ENCODE assay signal across 8 cellular contexts in genomic region chr12:57936513-57936883, GRCh38. TPM values are rescaled to one million over a fixed set of nuclear protein-coding genes. Genes with fewer than 3 reads are reported as not detected.
DNase-seq lines count a peak whose midpoint lies in the region; ATAC-seq lines count a peak whose summit lies in the region.

No MANE protein-coding gene starts in this region.

- peaks cover 4% of the 10 kb centered on the region for H3K9me3 Mint-ChIP-seq in T-helper 2 cell treated with Interferon-gamma antibody and Interleukin-4, amounts not matched to agents 5 μg/mL and 100 μg/mL, for 36 hours
- no peaks in the 10 kb centered on the region for H3K9me3 Mint-ChIP-seq in activated CD4-positive, alpha-beta memory T cell treated with anti-CD3 and anti-CD28 coated beads, Interleukin-2, amount 10 ng/mL, durations not matched to agents 7 days and 5 days
- no peaks in the 10 kb centered on the region for H3K9me3 Mint-ChIP-seq in stimulated activated naive CD8-positive, alpha-beta T cell treated with anti-CD3 and anti-CD28 coated beads, Interleukin-15, amount 100 ng/mL, for 72 hours

- H3K4me3 ChIP-seq in iPS-20b (ENCODE audit: low read length) = peak overlapping the region; percentile 76

- peaks cover 4% of the 10 kb centered on the region; the same call in 1 of the 2 replicates for H3K4me1 ChIP-seq in iPS-20b (ENCODE audit: insufficient read depth, low read length)

- no peak overlapping the region for H3K27ac ChIP-seq in iPS-20b (ENCODE audit: low read length)

- POLR2A ChIA-PET in activated CD4-positive, alpha-beta memory T cell treated with anti-CD3 and anti-CD28 coated beads, Interleukin-2, amount 10 ng/mL, durations not matched to agents 7 days and 5 days (lab: Charles Lee) = interaction anchor here (0.8 to 1.6 kb wide), 4 partner anchors 38 to 164 kb away, joined by 3 to 6 read pairs (median 4); partner anchors contain the start of genes EEF1AKMT3, METTL1 and TSFM

- H3K4me1 Mint-ChIP-seq in T-helper 2 cell treated with Interferon-gamma antibody and Interleukin-4, amounts not matched to agents 5 μg/mL and 100 μg/mL, for 36 hours (ENCODE audit: low read depth) = peaks cover 40% of the 10 kb centered on the region
- H3K4me1 Mint-ChIP-seq in activated CD4-positive, alpha-beta memory T cell treated with anti-CD3 and anti-CD28 coated beads, Interleukin-2, amount 10 ng/mL, durations not matched to agents 7 days and 5 days = peaks cover 45% of the 10 kb centered on the region
- peaks cover 45% of the 10 kb centered on the region for H3K4me1 Mint-ChIP-seq in stimulated activated naive CD8-positive, alpha-beta T cell treated with anti-CD3 and anti-CD28 coated beads, Interleukin-15, amount 100 ng/mL, for 72 hours

- no peaks in the 10 kb centered on the region for H3K9me3 ChIP-seq in iPS-20b (ENCODE audit: insufficient read depth, low read depth, low read length)

- no peak for DNase-seq in T-helper 2 cell treated with Interferon-gamma antibody and Interleukin-4, amounts not matched to agents 5 μg/mL and 100 μg/mL, for 36 hours (ENCODE audit: low spot score)
- DNase-seq in T-helper 2 cell = no peak
- no peak for DNase-seq in activated CD4-positive, alpha-beta memory T cell treated with anti-CD3 and anti-CD28 coated beads, Interleukin-2, amount 10 ng/mL, durations not matched to agents 7 days and 5 days
- no peak for DNase-seq in stimulated activated naive CD8-positive, alpha-beta T cell treated with anti-CD3 and anti-CD28 coated beads, Interleukin-15, amount 100 ng/mL, for 72 hours

- ATAC-seq in stimulated activated naive CD8-positive, alpha-beta T cell treated with anti-CD3 and anti-CD28 coated beads, Interleukin-15, amount 100 ng/mL, for 72 hours = no peak
- ATAC-seq in GM19467 (IDR thresholded peaks at IDR 0.05; ENCODE audit: unreplicated experiment) (no peak), GM21515 (IDR thresholded peaks at IDR 0.05; ENCODE audit: unreplicated experiment) (no peak), HG02571 (IDR thresholded peaks at IDR 0.05; ENCODE audit: unreplicated experiment) (no peak)

- no peak overlapping the region; the same call in 1 of the 2 replicates for H3K9ac ChIP-seq in iPS-20b (ENCODE audit: low read depth, low read length)

- peaks cover 16% of the 10 kb centered on the region for H3K36me3 Mint-ChIP-seq in T-helper 2 cell treated with Interferon-gamma antibody and Interleukin-4, amounts not matched to agents 5 μg/mL and 100 μg/mL, for 36 hours (ENCODE audit: low read depth)
- H3K36me3 Mint-ChIP-seq in activated CD4-positive, alpha-beta memory T cell treated with anti-CD3 and anti-CD28 coated beads, Interleukin-2, amount 10 ng/mL, durations not matched to agents 7 days and 5 days (ENCODE audit: low read depth) = peaks cover 25% of the 10 kb centered on the region

- peaks cover 28% of the 10 kb centered on the region; the same call in 1 of the 2 replicates for H3K27me3 ChIP-seq in iPS-20b (ENCODE audit: insufficient read depth, low read length)

- H3K27ac Mint-ChIP-seq in T-helper 2 cell treated with Interferon-gamma antibody and Interleukin-4, amounts not matched to agents 5 μg/mL and 100 μg/mL, for 36 hours = peak overlapping the region; percentile 89
- peak overlapping the region; percentile 74 for H3K27ac Mint-ChIP-seq in activated CD4-positive, alpha-beta memory T cell treated with anti-CD3 and anti-CD28 coated beads, Interleukin-2, amount 10 ng/mL, durations not matched to agents 7 days and 5 days
- peak overlapping the region in 1 of 2 donors; percentile 91 for H3K27ac Mint-ChIP-seq in stimulated activated naive CD8-positive, alpha-beta T cell treated with anti-CD3 and anti-CD28 coated beads, Interleukin-15, amount 100 ng/mL, for 72 hours

- H3K36me3 ChIP-seq in iPS-20b (ENCODE audit: insufficient read depth, low read depth, low read length) = no peaks in the 10 kb centered on the region

- peak overlapping the region; percentile 78 for H3K4me3 Mint-ChIP-seq in T-helper 2 cell treated with Interferon-gamma antibody and Interleukin-4, amounts not matched to agents 5 μg/mL and 100 μg/mL, for 36 hours
- peak overlapping the region; percentile 68 for H3K4me3 Mint-ChIP-seq in activated CD4-positive, alpha-beta memory T cell treated with anti-CD3 and anti-CD28 coated beads, Interleukin-2, amount 10 ng/mL, durations not matched to agents 7 days and 5 days
- peak overlapping the region; percentile 88 to 97 for H3K4me3 Mint-ChIP-seq in stimulated activated naive CD8-positive, alpha-beta T cell treated with anti-CD3 and anti-CD28 coated beads, Interleukin-15, amount 100 ng/mL, for 72 hours

- CTCF ChIA-PET in activated CD4-positive, alpha-beta memory T cell treated with anti-CD3 and anti-CD28 coated beads, Interleukin-2, amount 10 ng/mL, durations not matched to agents 7 days and 5 days (lab: Charles Lee) = interaction anchor here (1.0 to 1.2 kb wide), 2 partner anchors 32 to 155 kb away, joined by 3 read pairs; no protein-coding TSS in a partner anchor

- H3K27me3 Mint-ChIP-seq in T-helper 2 cell treated with Interferon-gamma antibody and Interleukin-4, amounts not matched to agents 5 μg/mL and 100 μg/mL, for 36 hours (ENCODE audit: low read depth) = no peaks in the 10 kb centered on the region
- no peaks in the 10 kb centered on the region for H3K27me3 Mint-ChIP-seq in activated CD4-positive, alpha-beta memory T cell treated with anti-CD3 and anti-CD28 coated beads, Interleukin-2, amount 10 ng/mL, durations not matched to agents 7 days and 5 days
- H3K27me3 Mint-ChIP-seq in stimulated activated naive CD8-positive, alpha-beta T cell treated with anti-CD3 and anti-CD28 coated beads, Interleukin-15, amount 100 ng/mL, for 72 hours = no peaks in the 10 kb centered on the region

RNA-seq across cellular contexts. Expression of gene ATP23, which starts 4.9 kb away (rescaled TPM):
- 10 to 100 TPM; 17.1 to 18.7 TPM for total RNA-seq in activated CD4-positive, alpha-beta memory T cell treated with anti-CD3 and anti-CD28 coated beads, Interleukin-2, amount 10 ng/mL, durations not matched to agents 7 days and 5 days
